1 cellular context compared by ENCODE assay signal in genomic region chr13:42880241-42880640, GRCh38.
TF ChIP-seq lines count a peak whose summit lies in the region.

No MANE protein-coding gene starts in this region.

TF ChIP-seq in H1, 55 proteins besides CTCF, POLR2A, EP300 and RAD21:
- no peak for TF ChIP-seq GABPA (IDR thresholded peaks at IDR 0.05; ENCODE audit: borderline replicate concordance, insufficient read depth, low read length)
